Comparison of ENCODE assay signal across 9 cellular contexts in genomic region chr11:27933992-27934829, GRCh38.
DNase-seq lines count a peak whose midpoint lies in the region; ATAC-seq and TF ChIP-seq lines count a peak whose summit lies in the region.
"Had no signal": no experiment of that assay in that cellular context is flagged by ENCODE, and none has a peak within 500 bp of the region (broad histone marks: within the 10 kb centered on the region; RNA-seq: fewer than 3 reads in every experiment).

No MANE protein-coding gene starts in this region.

- no peaks in the 10 kb centered on the region for H3K27me3 ChIP-seq in H7 (ENCODE audit: control insufficient read depth, insufficient read depth, low read length)

- DNase-seq in H7 (peak; percentile 20), RWPE1 (ENCODE audit: low spot score) (peak; percentile 84), foreskin melanocyte (peak; percentile 10), type B pancreatic cell (ENCODE audit: extremely low spot score, unreplicated experiment) (no peak), NCI-H1436 (lab: John Stamatoyannopoulos, UW) (no peak)
- no peak for DNase-seq in activated CD4-positive, CD25-positive, alpha-beta regulatory T cell (lab: John Stamatoyannopoulos, UW)
- DNase-seq: activated gamma-delta T cell treated with Interleukin-2 at 50 U/mL for 16 hours, naive B cell had no signal

- H3K9me3 Mint-ChIP-seq in type B pancreatic cell, result peaks cover 7% of the 10 kb centered on the region

- ATAC-seq in activated CD4-positive, CD25-positive, alpha-beta regulatory T cell treated with anti-CD3 and anti-CD28 coated beads, Interleukin-2, amount 50 U/mL, for 24 hours, result no peak

- no peak overlapping the region for H3K4me3 ChIP-seq in H7 (ENCODE audit: insufficient read depth, low read depth, low read length)

- no peaks in the 10 kb centered on the region for H3K36me3 ChIP-seq in H7 (replicated peaks; ENCODE audit: control insufficient read depth, insufficient read depth, low read length)

- H3K27ac ChIP-seq in RWPE1, result peak overlapping the region; percentile 79

- peak overlapping the region; percentile 28 for H3K27ac Mint-ChIP-seq in type B pancreatic cell
- H3K27ac Mint-ChIP-seq: naive B cell had no signal

- H3K4me1 Mint-ChIP-seq in type B pancreatic cell (ENCODE audit: unreplicated experiment), result peaks cover 7% of the 10 kb centered on the region
- H3K4me1 Mint-ChIP-seq: naive B cell had no signal

- TF ChIP-seq CTCF in RWPE1 (conservative IDR thresholded peaks at IDR 0.05; ENCODE audit: low read depth) (no peak), type B pancreatic cell (conservative IDR thresholded peaks at IDR 0.05) (no peak)

- POLR2A ChIA-PET in RWPE1 (lab: Yijun Ruan, JAX; ENCODE audit: low non-redundant PET), result interaction anchor here (0.6 kb wide), 1 partner anchor 24 kb away, joined by 8 read pairs; no protein-coding TSS in a partner anchor

- H3K27me3 Mint-ChIP-seq in type B pancreatic cell, result no peaks in the 10 kb centered on the region

- no peak overlapping the region for H3K4me3 Mint-ChIP-seq in type B pancreatic cell
- H3K4me3 Mint-ChIP-seq: naive B cell had no signal

- CTCF ChIA-PET in RWPE1 (lab: Yijun Ruan, JAX), result no interaction called here

- H3K36me3 Mint-ChIP-seq in type B pancreatic cell, result no peaks in the 10 kb centered on the region
- H3K36me3 Mint-ChIP-seq: naive B cell had no signal

Comparison
In these comparisons a context has a peak if more than half of its experiments do, and no peak if none do; other contexts are left out.
1. DNase-seq: peak in H7 (single experiment), RWPE1 (single experiment) and foreskin melanocyte (single experiment); none in type B pancreatic cell (single experiment), activated CD4-positive, CD25-positive, alpha-beta regulatory T cell (0 of 4) and NCI-H1436 (single experiment).